2 cellular contexts compared by ENCODE assay signal in the genomic region with DNA sequence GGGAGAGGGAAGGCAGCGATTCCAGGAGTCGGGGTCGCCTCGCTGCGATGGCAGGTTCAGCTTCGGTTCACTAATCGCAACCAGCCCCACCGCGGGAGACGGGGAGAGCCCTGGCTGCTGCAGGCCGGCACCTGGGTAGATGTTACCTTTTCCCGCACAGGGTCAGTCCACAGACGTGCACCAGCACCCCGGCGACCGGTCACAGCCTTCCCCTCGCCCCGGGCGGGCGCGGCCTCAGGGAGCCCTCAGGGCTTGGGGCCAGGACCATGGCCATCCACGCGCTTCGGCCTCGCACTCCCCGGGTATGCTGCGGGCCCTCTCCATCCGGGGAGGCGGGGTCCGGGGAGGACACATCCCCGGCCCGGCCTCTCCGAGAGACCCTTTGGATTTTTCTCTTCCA.
TF ChIP-seq lines count a peak whose summit lies in the region.

No MANE protein-coding gene starts in this region.

TF ChIP-seq in SK-N-SH, 30 proteins besides CTCF, POLR2A, EP300 and RAD21 (continued from another document):
- TF ChIP-seq, protein P1, sequence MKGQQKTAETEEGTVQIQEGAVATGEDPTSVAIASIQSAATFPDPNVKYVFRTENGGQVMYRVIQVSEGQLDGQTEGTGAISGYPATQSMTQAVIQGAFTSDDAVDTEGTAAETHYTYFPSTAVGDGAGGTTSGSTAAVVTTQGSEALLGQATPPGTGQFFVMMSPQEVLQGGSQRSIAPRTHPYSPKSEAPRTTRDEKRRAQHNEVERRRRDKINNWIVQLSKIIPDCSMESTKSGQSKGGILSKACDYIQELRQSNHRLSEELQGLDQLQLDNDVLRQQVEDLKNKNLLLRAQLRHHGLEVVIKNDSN (IDR thresholded peaks at IDR 0.05; ENCODE audit: borderline replicate concordance, low read depth) = no peak
- TF ChIP-seq ELF1 (IDR thresholded peaks at IDR 0.05) (no peak), POLR2AphosphoS5 (IDR thresholded peaks at IDR 0.05; ENCODE audit: low read depth, low read length) (no peak)

TF ChIP-seq in SK-N-SH treated with all-trans-retinoic acid at 6 μM for 48 hours, 23 proteins besides CTCF, POLR2A, EP300 and RAD21 (continued from another document):
- TF ChIP-seq, protein P2, sequence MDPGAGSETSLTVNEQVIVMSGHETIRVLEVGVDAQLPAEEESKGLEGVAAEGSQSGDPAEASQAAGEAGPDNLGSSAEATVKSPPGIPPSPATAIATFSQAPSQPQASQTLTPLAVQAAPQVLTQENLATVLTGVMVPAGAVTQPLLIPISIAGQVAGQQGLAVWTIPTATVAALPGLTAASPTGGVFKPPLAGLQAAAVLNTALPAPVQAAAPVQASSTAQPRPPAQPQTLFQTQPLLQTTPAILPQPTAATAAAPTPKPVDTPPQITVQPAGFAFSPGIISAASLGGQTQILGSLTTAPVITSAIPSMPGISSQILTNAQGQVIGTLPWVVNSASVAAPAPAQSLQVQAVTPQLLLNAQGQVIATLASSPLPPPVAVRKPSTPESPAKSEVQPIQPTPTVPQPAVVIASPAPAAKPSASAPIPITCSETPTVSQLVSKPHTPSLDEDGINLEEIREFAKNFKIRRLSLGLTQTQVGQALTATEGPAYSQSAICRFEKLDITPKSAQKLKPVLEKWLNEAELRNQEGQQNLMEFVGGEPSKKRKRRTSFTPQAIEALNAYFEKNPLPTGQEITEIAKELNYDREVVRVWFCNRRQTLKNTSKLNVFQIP (CRISPR knock-in tag; IDR thresholded peaks at IDR 0.05; ENCODE audit: borderline replicate concordance, low read depth) = no peak
- no peak for TF ChIP-seq PPARA (CRISPR knock-in tag; IDR thresholded peaks at IDR 0.05; ENCODE audit: borderline replicate concordance)
